Comparison of ENCODE assay signal across 17 cellular contexts in genomic region chr2:192060161-192060560, GRCh38.
"Had no signal": no experiment of that assay in that cellular context is flagged by ENCODE, and none has a peak within 500 bp of the region (broad histone marks: within the 10 kb centered on the region; RNA-seq: fewer than 3 reads in every experiment).

No MANE protein-coding gene starts in this region.

- H3K27me3 ChIP-seq: cardiac muscle cell, dorsolateral prefrontal cortex, gastroesophageal sphincter, neural progenitor cell, ovary, sigmoid colon, thyroid gland had no signal

- ATAC-seq: activated T-cell treated with anti-CD3 and anti-CD28 coated beads, Interleukin-2, amount 50 U/mL, for 4 hours; gastroesophageal sphincter had no signal

- H3K27ac ChIP-seq: cardiac muscle cell, gastroesophageal sphincter, neural progenitor cell, ovary, sigmoid colon, thyroid gland had no signal

- H3K4me1 ChIP-seq: gastroesophageal sphincter, sigmoid colon, thyroid gland had no signal

- H3K4me2 ChIP-seq: neural progenitor cell had no signal

- H3K36me3 ChIP-seq: cardiac muscle cell, gastroesophageal sphincter, neural progenitor cell, ovary, sigmoid colon, thyroid gland had no signal

- H3K9ac ChIP-seq: neural progenitor cell had no signal

- DNase-seq: activated CD4-positive, alpha-beta T cell treated with anti-CD3 and anti-CD28 coated beads for 1 hour; activated CD4-positive, alpha-beta T cell treated with anti-CD3 and anti-CD28 coated beads, Interleukin-2, amount 50 U/mL, for 48 hours; activated effector memory CD4-positive, alpha-beta T cell treated with Interleukin-2 at 50 U/mL for 16 hours; activated naive CD4-positive, alpha-beta T cell treated with anti-CD3 and anti-CD28 coated beads, Interleukin-2, amount 50 U/mL, for 16 hours; activated T-cell treated with anti-CD3 and anti-CD28 coated beads, Interleukin-2, amount 50 U/mL, for 4 hours; dorsolateral prefrontal cortex; erythroblast; islet precursor cell; ovary; sigmoid colon; stimulated activated CD4-positive, alpha-beta T cell treated with anti-CD3 and anti-CD28 coated beads, Interleukin-1b, Interleukin-23, amount 100 ng/mL, for 48 hours; T1000; thyroid gland had no signal

- H3K4me3 ChIP-seq: cardiac muscle cell, dorsolateral prefrontal cortex, gastroesophageal sphincter, lung, neural progenitor cell, ovary, sigmoid colon, thyroid gland had no signal

- H2AFZ ChIP-seq: neural progenitor cell had no signal

- H3K9me3 ChIP-seq: gastroesophageal sphincter, ovary, sigmoid colon, thyroid gland had no signal
